16 cellular contexts compared by ENCODE assay signal in genomic region chr15:73604477-73604876, GRCh38. TPM values are rescaled to one million over a fixed set of nuclear protein-coding genes. Genes with fewer than 3 reads are reported as not detected.
DNase-seq lines count a peak whose midpoint lies in the region; ATAC-seq, FAIRE-seq and TF ChIP-seq lines count a peak whose summit lies in the region.
"Had no signal": no experiment of that assay in that cellular context is flagged by ENCODE, and none has a peak within 500 bp of the region (broad histone marks: within the 10 kb centered on the region; RNA-seq: fewer than 3 reads in every experiment).

No MANE protein-coding gene starts in this region.

- H2AK5ac ChIP-seq in trophoblast cell (ENCODE audit: low read length): no peak overlapping the region

- TF ChIP-seq EP300 in K562 (IDR thresholded peaks at IDR 0.05; ENCODE audit: low read length) (no peak), upper lobe of left lung (IDR thresholded peaks at IDR 0.05) (no peak)

- no peak overlapping the region for H2BK5ac ChIP-seq in trophoblast cell (ENCODE audit: low read depth, low read length, poor library complexity)

- H2AFZ ChIP-seq in K562 (ENCODE audit: low read depth, low read length): no peak overlapping the region
- no peak overlapping the region for H2AFZ ChIP-seq in trophoblast cell (ENCODE audit: insufficient read depth, low read length, poor library complexity)

- peaks cover 5 to 33% of the 10 kb centered on the region in 2 experiments; a peak in 4 of 5 replicates for H3K4me1 ChIP-seq in K562 (replicated peaks in 1 of 2; ENCODE audit: control insufficient read depth in 2 of 2, insufficient read depth in 2 of 2, low read length in 2 of 2)
- peaks cover 10 to 24% of the 10 kb centered on the region in 2 experiments for H3K4me1 ChIP-seq in trophoblast cell (ENCODE audit: control insufficient read depth in 1 of 2, insufficient read depth in 2 of 2, low read length in 2 of 2)
- peaks cover 49 to 78% (median 65%) of the 10 kb centered on the region in 4 donors for H3K4me1 ChIP-seq in upper lobe of left lung

- H3K27me3 Mint-ChIP-seq in natural killer cell treated with Interleukin-12 subunit alpha and Interleukin-12 subunit beta and Interleukin-15 and Interleukin-18, amount 100 ng/mL, for 72 hours: no peaks in the 10 kb centered on the region
- H3K27me3 Mint-ChIP-seq in natural killer cell (ENCODE audit: low read depth in 2 of 2): no peaks in the 10 kb centered on the region

- no peak for TF ChIP-seq POLR2A in K562 (conservative IDR thresholded peaks at IDR 0.05)
- no peak for TF ChIP-seq POLR2A in upper lobe of left lung (IDR thresholded peaks at IDR 0.05)

- no peak overlapping the region for H4K91ac ChIP-seq in trophoblast cell (ENCODE audit: low read depth, low read length)

- peak overlapping the region; percentile 33 for H3K4me3 Mint-ChIP-seq in natural killer cell treated with Interleukin-12 subunit alpha and Interleukin-12 subunit beta and Interleukin-15 and Interleukin-18, amount 100 ng/mL, for 72 hours
- no peak overlapping the region for H3K4me3 Mint-ChIP-seq in natural killer cell
- H3K4me3 Mint-ChIP-seq: CD8-positive, alpha-beta T cell had no signal

- H3K4ac ChIP-seq in trophoblast cell (ENCODE audit: low read depth, low read length): peak overlapping the region; percentile 85

- peaks cover 3% of the 10 kb centered on the region; the same call in 1 of the 3 replicates for H3K36me3 ChIP-seq in K562 (ENCODE audit: control insufficient read depth, insufficient read depth, low read length)
- no peaks in the 10 kb centered on the region for H3K36me3 ChIP-seq in trophoblast cell (ENCODE audit: control insufficient read depth in 1 of 2, insufficient read depth in 2 of 2, low read length in 2 of 2)
- no peaks in the 10 kb centered on the region for H3K36me3 ChIP-seq in upper lobe of left lung

- H2BK12ac ChIP-seq in trophoblast cell (ENCODE audit: low read length): no peak overlapping the region

- H3K27ac ChIP-seq in K562 (ENCODE audit: extremely low read depth, low read depth, low read length) (no peak overlapping the region), trophoblast cell (ENCODE audit: low read depth, low read length) (no peak overlapping the region), upper lobe of left lung (no peak overlapping the region)

- H4K12ac ChIP-seq in trophoblast cell (ENCODE audit: low read depth, low read length): no peak overlapping the region

- DNase-seq in natural killer cell treated with Interleukin-12 subunit alpha and Interleukin-12 subunit beta and Interleukin-15 and Interleukin-18, amount 100 ng/mL, for 72 hours (ENCODE audit: low spot score): no peak
- DNase-seq in natural killer cell (no peak), K562 (ENCODE audit: extremely low read depth in 1 of 4, low spot score in 3 of 4) (no peak), trophoblast cell (no peak), upper lobe of left lung (no peak), SK-N-DZ (ENCODE audit: low spot score) (no peak)
- DNase-seq: C1 segment of cervical spinal cord; Caco-2; CD8-positive, alpha-beta T cell; DMS153; DND-41; GOT3; H7; HCEC 1CT had no signal

- no peak overlapping the region for H2BK120ac ChIP-seq in trophoblast cell (ENCODE audit: insufficient read depth, low read length, poor library complexity)

- in situ Hi-C loops in K562 (cut with MboI): no loop called here

- no peak for TF ChIP-seq RAD21 in K562 (CRISPR knock-in tag; conservative IDR thresholded peaks at IDR 0.05 in 1 of 2, IDR thresholded peaks at IDR 0.05 in 1 of 2)

- no peaks in the 10 kb centered on the region for H3K9me1 ChIP-seq in K562 (ENCODE audit: control insufficient read depth, insufficient read depth, low read length)

- no peak overlapping the region for H4K8ac ChIP-seq in trophoblast cell (ENCODE audit: low read depth, low read length)

- H3K27me3 ChIP-seq in K562 (ENCODE audit: control insufficient read depth in 2 of 2, insufficient read depth in 2 of 2, low read length in 2 of 2) (no peaks in the 10 kb centered on the region), trophoblast cell (ENCODE audit: insufficient read depth, low read length) (no peaks in the 10 kb centered on the region), upper lobe of left lung (no peaks in the 10 kb centered on the region)

- intact Hi-C loops in natural killer cell (cut with micrococcal nuclease) (no loop called here), K562 (cut with micrococcal nuclease) (no loop called here)

- CTCF ChIA-PET in K562 (lab: Yijun Ruan, JAX; ENCODE audit: low intra/inter-chr PET ratio): no interaction called here

- H3K36me3 Mint-ChIP-seq in natural killer cell treated with Interleukin-12 subunit alpha and Interleukin-12 subunit beta and Interleukin-15 and Interleukin-18, amount 100 ng/mL, for 72 hours: no peaks in the 10 kb centered on the region
- H3K36me3 Mint-ChIP-seq in natural killer cell: no peaks in the 10 kb centered on the region

- no peak overlapping the region for H3K9ac ChIP-seq in K562 (ENCODE audit: insufficient read depth in 1 of 2, low read depth in 2 of 2, low read length in 2 of 2)
- H3K9ac ChIP-seq in trophoblast cell (ENCODE audit: low read length): no peak overlapping the region

- no peaks in the 10 kb centered on the region for H3K9me3 Mint-ChIP-seq in natural killer cell treated with Interleukin-12 subunit alpha and Interleukin-12 subunit beta and Interleukin-15 and Interleukin-18, amount 100 ng/mL, for 72 hours
- no peaks in the 10 kb centered on the region for H3K9me3 Mint-ChIP-seq in natural killer cell

- H3K79me2 ChIP-seq in K562 (ENCODE audit: control insufficient read depth, insufficient read depth, low read length) (peaks cover 90% of the 10 kb centered on the region), trophoblast cell (ENCODE audit: control insufficient read depth, insufficient read depth, low read length, poor library complexity) (peaks cover 6% of the 10 kb centered on the region)

- no peak overlapping the region for H3K4me2 ChIP-seq in K562 (ENCODE audit: insufficient read depth, low read length)
- H3K4me2 ChIP-seq in trophoblast cell (ENCODE audit: low read length): no peak overlapping the region

- TF ChIP-seq CTCF in natural killer cell (IDR thresholded peaks at IDR 0.05) (no peak), K562 (IDR thresholded peaks at IDR 0.05 in 2 of 3, conservative IDR thresholded peaks at IDR 0.05 in 1 of 3; ENCODE audit: insufficient read depth in 2 of 3, low read depth in 1 of 3, low read length in 3 of 3) (no peak), upper lobe of left lung (IDR thresholded peaks at IDR 0.05) (no peak)

- FAIRE-seq in K562 (lab: Jason Lieb, UNC): no peak
- FAIRE-seq: G401.6, GM12892 had no signal

- ATAC-seq in natural killer cell treated with Interleukin-12 subunit alpha and Interleukin-12 subunit beta and Interleukin-15 and Interleukin-18, amount 100 ng/mL, for 72 hours: no peak
- ATAC-seq in natural killer cell (no peak), K562 (no peak), upper lobe of left lung (ENCODE audit: low FRiP score in 2 of 2) (no peak)
- ATAC-seq: CD8-positive, alpha-beta T cell had no signal

- H3K23ac ChIP-seq in trophoblast cell (ENCODE audit: low read length): no peak overlapping the region

- H3K18ac ChIP-seq in trophoblast cell (ENCODE audit: low read length): no peak overlapping the region

- no peaks in the 10 kb centered on the region for H3K79me1 ChIP-seq in trophoblast cell (ENCODE audit: low read length)

- POLR2A ChIA-PET in K562 (lab: Yijun Ruan, JAX): interaction anchor here (1.5 kb wide), 1 partner anchor 11 kb away, joined by 5 read pairs; no protein-coding TSS in a partner anchor

- no peaks in the 10 kb centered on the region for H3K9me3 ChIP-seq in K562 (replicated peaks; ENCODE audit: control insufficient read depth, insufficient read depth, low read depth, low read length)
- H3K9me3 ChIP-seq in trophoblast cell (ENCODE audit: insufficient read depth, low read depth, low read length): no peaks in the 10 kb centered on the region
- H3K9me3 ChIP-seq in upper lobe of left lung: no peaks in the 10 kb centered on the region
- H3K9me3 ChIP-seq: Caco-2 had no signal

- 100% methylated on average over 1 of the region's 1 CpG for WGBS in K562 (ENCODE audit: insufficient coverage, low coverage, missing lambda C conversion rate)
- WGBS in trophoblast cell (ENCODE audit: extremely low coverage, insufficient coverage, insufficient read length): no CpG with 5 or more reads among the region's 1 CpG
- WGBS in upper lobe of left lung, 2 donors: 100% methylated on average over 1 of the region's 1 CpG

- BruUV-seq in K562 (replicated peaks; lab: Mats Ljungman, UMichigan): no TSS peak

- peaks cover 27 to 30% of the 10 kb centered on the region in 2 donors for H3K4me1 Mint-ChIP-seq in natural killer cell treated with Interleukin-12 subunit alpha and Interleukin-12 subunit beta and Interleukin-15 and Interleukin-18, amount 100 ng/mL, for 72 hours (ENCODE audit: low read depth in 2 of 2)
- peaks cover 17 to 27% of the 10 kb centered on the region in 2 donors for H3K4me1 Mint-ChIP-seq in natural killer cell

- no peak overlapping the region for H3K4me3 ChIP-seq in K562
- H3K4me3 ChIP-seq in trophoblast cell (ENCODE audit: low read depth, low read length): no peak overlapping the region
- no peak overlapping the region for H3K4me3 ChIP-seq in upper lobe of left lung

- peaks cover 20% of the 10 kb centered on the region for H4K20me1 ChIP-seq in K562 (replicated peaks; ENCODE audit: control insufficient read depth, insufficient read depth, low read length)

- peak overlapping the region; percentile 20 to 24 for H3K27ac Mint-ChIP-seq in natural killer cell treated with Interleukin-12 subunit alpha and Interleukin-12 subunit beta and Interleukin-15 and Interleukin-18, amount 100 ng/mL, for 72 hours
- H3K27ac Mint-ChIP-seq in natural killer cell: no peak overlapping the region
- H3K27ac Mint-ChIP-seq: CD8-positive, alpha-beta T cell had no signal

- H3K14ac ChIP-seq in trophoblast cell (ENCODE audit: low read length): no peak overlapping the region

RNA-seq across cellular contexts. Expression of gene NPTN, which starts 28.7 kb away (rescaled TPM):
- total RNA-seq in natural killer cell treated with Interleukin-12 subunit alpha and Interleukin-12 subunit beta and Interleukin-15 and Interleukin-18, amount 100 ng/mL, for 72 hours: 10 to 100 TPM; 57.7 to 66.2 TPM
- 10 to 100 TPM; 37.9 to 46.9 (median 46.4) TPM for total RNA-seq in natural killer cell
- total RNA-seq in K562 (2011; cell fraction: chromatin; rRNA removed; ENCODE audit: low replicate concordance): 75.1 and 77.9 TPM in 2 replicates
- 51.0 and 53.4 TPM in 2 replicates for total RNA-seq in K562 (2011; cell fraction: nucleolus; rRNA removed)
- total RNA-seq in K562 (2011; cell fraction: nucleoplasm; rRNA removed): 69.2 and 77.4 TPM in 2 replicates
- 19.1 and 19.2 TPM in 2 replicates for total RNA-seq in K562 (2014; rRNA removed)
- 23.2 and 25.5 TPM in 2 replicates for total RNA-seq in K562 (2014; rRNA removed; fragmentation: Illumina TruSeq; extraction: Trizol)
- 37.3 and 41.0 TPM in 2 replicates for total RNA-seq in K562 (2015; rRNA removed; fragmentation: Illumina TruSeq; extraction: Trizol)
- 21.2 and 21.6 TPM in 2 replicates for total RNA-seq in K562 (2021)
- 21.7 and 34.0 TPM in 2 replicates for polyA plus RNA-seq in K562 (2011; rRNA removed)
- 12.4 and 16.3 TPM in 2 replicates for polyA plus RNA-seq in K562 (2011; cell fraction: cytosol; rRNA removed)
- polyA plus RNA-seq in K562 (2011; cell fraction: nucleus; rRNA removed): 46.3 and 54.5 TPM in 2 replicates
- 26.6 and 42.1 TPM in 2 replicates for polyA plus RNA-seq in K562 (2012)
- 47.7 and 48.5 TPM in 2 replicates for polyA plus RNA-seq in K562 (2014; fragmentation: Illumina TruSeq; extraction: Trizol)
- polyA plus RNA-seq in K562 (2014; fragmentation: Nextera tagmentation; extraction: Ambion mirVana): 10 to 100 TPM in 1 of 2 experiments, 1 to 10 TPM in 1; 9.6 to 10.1 TPM
- polyA plus RNA-seq in K562 (2014; rRNA removed): 17.5 and 23.6 TPM in 2 replicates
- 26.9 and 28.7 TPM in 2 replicates for polyA minus RNA-seq in K562 (2011; rRNA and poly(A)+ RNA removed)
- 11.0 and 11.5 TPM in 2 replicates for polyA minus RNA-seq in K562 (2011; cell fraction: cytosol; rRNA and poly(A)+ RNA removed)
- 23.7 and 38.7 TPM in 2 replicates for polyA minus RNA-seq in K562 (2011; cell fraction: nucleus; rRNA and poly(A)+ RNA removed)
- polyA plus RNA-seq in trophoblast cell (2013): 102 and 104 TPM in 2 replicates
- total RNA-seq in upper lobe of left lung: 100 to 1,000 TPM in 4 of 6 donors, 10 to 100 TPM in 2; 70.2 to 151 (median 108) TPM
- polyA plus RNA-seq in SK-N-DZ (2014; cell fraction: cytosol; rRNA removed): 83.9 and 106 TPM in 2 replicates
- polyA plus RNA-seq in SK-N-DZ (2014; cell fraction: nucleus; rRNA removed): 71.4 and 78.7 TPM in 2 replicates

Comparison
In these comparisons a context has a peak if more than half of its experiments do, and no peak if none do; other contexts are left out.
1. H3K27ac Mint-ChIP-seq: peak in natural killer cell treated with Interleukin-12 subunit alpha and Interleukin-12 subunit beta and Interleukin-15 and Interleukin-18, amount 100 ng/mL, for 72 hours (2 of 2); none in natural killer cell (0 of 2).